ENCODE assay signal across 1 cellular context in genomic region chr11:127675602-127676001, GRCh38.
TF ChIP-seq lines count a peak whose summit lies in the region.

No MANE protein-coding gene starts in this region.

TF ChIP-seq in H1, 55 proteins besides CTCF, POLR2A, EP300 and RAD21 (continued from another document):
- TF ChIP-seq ATF2 (IDR thresholded peaks at IDR 0.05; ENCODE audit: low read length) (no peak), SAP30 (IDR thresholded peaks at IDR 0.05; ENCODE audit: insufficient read depth, insufficient replicate concordance, low read length) (no peak), BCL11A (IDR thresholded peaks at IDR 0.05; ENCODE audit: low read depth in 2 of 2, low read length in 2 of 2) (no peak), POU5F1 (IDR thresholded peaks at IDR 0.05; ENCODE audit: low read depth, low read length) (no peak), FOSL1 (IDR thresholded peaks at IDR 0.05; ENCODE audit: insufficient read depth, low read depth, low read length) (no peak), EGR1 (IDR thresholded peaks at IDR 0.05; ENCODE audit: borderline replicate concordance, low read depth, low read length) (no peak)
TF ChIP-seq in H1: peak in this region for 0.
